Comparison of ENCODE assay signal across 1 cellular context in the genomic region with DNA sequence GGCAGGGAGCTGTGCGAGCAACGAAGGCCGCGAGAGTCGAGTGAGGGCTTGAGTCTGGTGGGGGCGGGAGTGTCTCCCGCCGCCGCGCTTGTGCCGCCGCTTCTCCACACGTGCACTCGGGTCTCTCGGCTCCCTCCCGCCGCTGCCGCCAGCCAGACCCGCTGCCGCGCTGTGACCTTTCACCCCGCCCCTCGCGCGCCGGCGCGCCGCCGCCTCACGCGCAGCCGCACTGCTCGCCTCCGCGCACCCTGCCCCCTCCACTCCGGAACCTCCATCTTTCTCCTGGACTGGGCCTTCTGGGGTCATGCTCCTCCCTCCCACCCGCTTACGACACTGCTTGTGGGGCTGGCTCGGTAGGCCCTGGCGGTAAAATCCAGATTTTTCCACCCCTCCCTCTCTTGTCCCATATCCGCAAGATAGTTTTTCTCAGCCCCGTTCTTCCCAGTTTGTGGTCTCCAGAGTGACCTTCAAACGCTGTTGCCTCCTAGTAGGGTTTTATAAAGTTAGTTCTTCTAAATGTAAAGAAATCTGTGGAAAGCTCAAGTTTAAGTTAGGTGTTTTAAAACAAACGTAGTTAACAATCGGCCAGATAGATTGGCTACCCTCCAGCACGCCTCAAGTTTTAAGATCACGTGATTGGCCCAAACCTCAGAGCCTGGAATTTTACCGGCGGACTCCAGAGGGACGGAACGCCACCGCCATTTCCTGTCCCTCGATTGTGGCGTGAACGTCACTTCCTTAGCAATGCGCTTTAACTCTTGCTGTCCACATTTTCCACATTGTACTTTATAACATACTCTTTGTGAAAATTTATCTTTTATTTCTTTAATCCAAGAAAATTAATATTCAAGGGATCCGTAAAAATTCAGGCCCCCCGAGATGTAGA.
TF ChIP-seq lines count a peak whose summit lies in the region.

A gene (minus strand): TSS at position 181 of the 886 bp plus-strand sequence. CDS start 300 bp downstream, outside the sequence.

TF ChIP-seq in H1, 55 proteins besides CTCF, POLR2A, EP300 and RAD21 (continues in another document):
- TF ChIP-seq NRF1 (IDR thresholded peaks at IDR 0.05; ENCODE audit: low read depth, low read length), result peak; percentile 81
- no peak for TF ChIP-seq SAP30 (IDR thresholded peaks at IDR 0.05; ENCODE audit: insufficient read depth, insufficient replicate concordance, low read length)
- TF ChIP-seq TAF1 (IDR thresholded peaks at IDR 0.05; ENCODE audit: low read depth, low read length), result peak; percentile 83
- TF ChIP-seq FOSL1 (IDR thresholded peaks at IDR 0.05; ENCODE audit: insufficient read depth, low read depth, low read length), result no peak; the same call in 1 of the 2 replicates
- no peak for TF ChIP-seq JUND (IDR thresholded peaks at IDR 0.05; ENCODE audit: low read length)
- no peak for TF ChIP-seq KDM5A (IDR thresholded peaks at IDR 0.05; ENCODE audit: low read length)
- peak; percentile 32; the same call in 1 of the 2 replicates for TF ChIP-seq CEBPB (IDR thresholded peaks at IDR 0.05; ENCODE audit: low read depth, low read length)
- TF ChIP-seq KDM1A (IDR thresholded peaks at IDR 0.05; ENCODE audit: borderline replicate concordance, low read length), result no peak
- peak; percentile 74 for TF ChIP-seq SP1 (IDR thresholded peaks at IDR 0.05; ENCODE audit: low read depth, low read length)
- peak; percentile 87 for TF ChIP-seq YY1 (IDR thresholded peaks at IDR 0.05; ENCODE audit: low read depth, low read length)
- TF ChIP-seq PHF8 (conservative IDR thresholded peaks at IDR 0.05; ENCODE audit: low read depth, low read length), result peak; percentile 94
- peak; percentile 88; the same call in 1 of the 2 replicates for TF ChIP-seq SP4 (IDR thresholded peaks at IDR 0.05; ENCODE audit: low read length)
- TF ChIP-seq, protein P1, sequence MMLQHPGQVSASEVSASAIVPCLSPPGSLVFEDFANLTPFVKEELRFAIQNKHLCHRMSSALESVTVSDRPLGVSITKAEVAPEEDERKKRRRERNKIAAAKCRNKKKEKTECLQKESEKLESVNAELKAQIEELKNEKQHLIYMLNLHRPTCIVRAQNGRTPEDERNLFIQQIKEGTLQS (IDR thresholded peaks at IDR 0.05; ENCODE audit: insufficient read depth, low read depth, low read length), result 0 out of 2 replicates have a peak, but pooled peaks have one; percentile 32
- no peak for TF ChIP-seq HDAC6 (IDR thresholded peaks at IDR 0.05; ENCODE audit: low read depth, low read length)
- TF ChIP-seq GTF2F1 (IDR thresholded peaks at IDR 0.05; ENCODE audit: borderline replicate concordance, low read depth, low read length), result no peak
- TF ChIP-seq SIN3A (conservative IDR thresholded peaks at IDR 0.05 in 1 of 2, IDR thresholded peaks at IDR 0.05 in 1 of 2; ENCODE audit: low read depth in 1 of 2, low read length in 2 of 2), result peak in 1 of 2 experiments; percentile 82; a peak in 1 of 4 replicates
- no peak for TF ChIP-seq SIX5 (IDR thresholded peaks at IDR 0.05; ENCODE audit: low read depth, low read length)
- TF ChIP-seq, protein P2, sequence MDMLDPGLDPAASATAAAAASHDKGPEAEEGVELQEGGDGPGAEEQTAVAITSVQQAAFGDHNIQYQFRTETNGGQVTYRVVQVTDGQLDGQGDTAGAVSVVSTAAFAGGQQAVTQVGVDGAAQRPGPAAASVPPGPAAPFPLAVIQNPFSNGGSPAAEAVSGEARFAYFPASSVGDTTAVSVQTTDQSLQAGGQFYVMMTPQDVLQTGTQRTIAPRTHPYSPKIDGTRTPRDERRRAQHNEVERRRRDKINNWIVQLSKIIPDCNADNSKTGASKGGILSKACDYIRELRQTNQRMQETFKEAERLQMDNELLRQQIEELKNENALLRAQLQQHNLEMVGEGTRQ (IDR thresholded peaks at IDR 0.05; ENCODE audit: low read length), result peak; percentile 82
- peak; percentile 87 for TF ChIP-seq CREB1 (IDR thresholded peaks at IDR 0.05)
- no peak for TF ChIP-seq ZNF274 (IDR thresholded peaks at IDR 0.05; ENCODE audit: borderline replicate concordance, extremely low read depth, low read length)
- TF ChIP-seq CBX8 (IDR thresholded peaks at IDR 0.05; ENCODE audit: borderline replicate concordance, low read depth, low read length), result no peak
- peak; percentile 78 for TF ChIP-seq TBP (IDR thresholded peaks at IDR 0.05; ENCODE audit: low read depth, low read length)
- no peak for TF ChIP-seq CTBP2 (IDR thresholded peaks at IDR 0.05; ENCODE audit: borderline replicate concordance, insufficient read depth, insufficient read length, low read length)
- no peak for TF ChIP-seq CBX5 (IDR thresholded peaks at IDR 0.05; ENCODE audit: low read depth, low read length)
- TF ChIP-seq CHD1 (IDR thresholded peaks at IDR 0.05; ENCODE audit: low read depth, low read length), result peak; percentile 68; the same call in 1 of the 2 replicates
- TF ChIP-seq HDAC2 (IDR thresholded peaks at IDR 0.05; ENCODE audit: borderline replicate concordance in 1 of 2, low read depth in 2 of 2, low read length in 2 of 2), result 0 out of 4 replicates have a peak, but pooled peaks of 1 of the 2 experiments have one; percentile 65
- no peak for TF ChIP-seq RFX5 (IDR thresholded peaks at IDR 0.05; ENCODE audit: borderline replicate concordance, low read depth, low read length)
- TF ChIP-seq SRF (IDR thresholded peaks at IDR 0.05; ENCODE audit: low read depth, low read length), result no peak
- TF ChIP-seq SP2 (IDR thresholded peaks at IDR 0.05; ENCODE audit: low read length), result no peak
- TF ChIP-seq, protein P3, sequence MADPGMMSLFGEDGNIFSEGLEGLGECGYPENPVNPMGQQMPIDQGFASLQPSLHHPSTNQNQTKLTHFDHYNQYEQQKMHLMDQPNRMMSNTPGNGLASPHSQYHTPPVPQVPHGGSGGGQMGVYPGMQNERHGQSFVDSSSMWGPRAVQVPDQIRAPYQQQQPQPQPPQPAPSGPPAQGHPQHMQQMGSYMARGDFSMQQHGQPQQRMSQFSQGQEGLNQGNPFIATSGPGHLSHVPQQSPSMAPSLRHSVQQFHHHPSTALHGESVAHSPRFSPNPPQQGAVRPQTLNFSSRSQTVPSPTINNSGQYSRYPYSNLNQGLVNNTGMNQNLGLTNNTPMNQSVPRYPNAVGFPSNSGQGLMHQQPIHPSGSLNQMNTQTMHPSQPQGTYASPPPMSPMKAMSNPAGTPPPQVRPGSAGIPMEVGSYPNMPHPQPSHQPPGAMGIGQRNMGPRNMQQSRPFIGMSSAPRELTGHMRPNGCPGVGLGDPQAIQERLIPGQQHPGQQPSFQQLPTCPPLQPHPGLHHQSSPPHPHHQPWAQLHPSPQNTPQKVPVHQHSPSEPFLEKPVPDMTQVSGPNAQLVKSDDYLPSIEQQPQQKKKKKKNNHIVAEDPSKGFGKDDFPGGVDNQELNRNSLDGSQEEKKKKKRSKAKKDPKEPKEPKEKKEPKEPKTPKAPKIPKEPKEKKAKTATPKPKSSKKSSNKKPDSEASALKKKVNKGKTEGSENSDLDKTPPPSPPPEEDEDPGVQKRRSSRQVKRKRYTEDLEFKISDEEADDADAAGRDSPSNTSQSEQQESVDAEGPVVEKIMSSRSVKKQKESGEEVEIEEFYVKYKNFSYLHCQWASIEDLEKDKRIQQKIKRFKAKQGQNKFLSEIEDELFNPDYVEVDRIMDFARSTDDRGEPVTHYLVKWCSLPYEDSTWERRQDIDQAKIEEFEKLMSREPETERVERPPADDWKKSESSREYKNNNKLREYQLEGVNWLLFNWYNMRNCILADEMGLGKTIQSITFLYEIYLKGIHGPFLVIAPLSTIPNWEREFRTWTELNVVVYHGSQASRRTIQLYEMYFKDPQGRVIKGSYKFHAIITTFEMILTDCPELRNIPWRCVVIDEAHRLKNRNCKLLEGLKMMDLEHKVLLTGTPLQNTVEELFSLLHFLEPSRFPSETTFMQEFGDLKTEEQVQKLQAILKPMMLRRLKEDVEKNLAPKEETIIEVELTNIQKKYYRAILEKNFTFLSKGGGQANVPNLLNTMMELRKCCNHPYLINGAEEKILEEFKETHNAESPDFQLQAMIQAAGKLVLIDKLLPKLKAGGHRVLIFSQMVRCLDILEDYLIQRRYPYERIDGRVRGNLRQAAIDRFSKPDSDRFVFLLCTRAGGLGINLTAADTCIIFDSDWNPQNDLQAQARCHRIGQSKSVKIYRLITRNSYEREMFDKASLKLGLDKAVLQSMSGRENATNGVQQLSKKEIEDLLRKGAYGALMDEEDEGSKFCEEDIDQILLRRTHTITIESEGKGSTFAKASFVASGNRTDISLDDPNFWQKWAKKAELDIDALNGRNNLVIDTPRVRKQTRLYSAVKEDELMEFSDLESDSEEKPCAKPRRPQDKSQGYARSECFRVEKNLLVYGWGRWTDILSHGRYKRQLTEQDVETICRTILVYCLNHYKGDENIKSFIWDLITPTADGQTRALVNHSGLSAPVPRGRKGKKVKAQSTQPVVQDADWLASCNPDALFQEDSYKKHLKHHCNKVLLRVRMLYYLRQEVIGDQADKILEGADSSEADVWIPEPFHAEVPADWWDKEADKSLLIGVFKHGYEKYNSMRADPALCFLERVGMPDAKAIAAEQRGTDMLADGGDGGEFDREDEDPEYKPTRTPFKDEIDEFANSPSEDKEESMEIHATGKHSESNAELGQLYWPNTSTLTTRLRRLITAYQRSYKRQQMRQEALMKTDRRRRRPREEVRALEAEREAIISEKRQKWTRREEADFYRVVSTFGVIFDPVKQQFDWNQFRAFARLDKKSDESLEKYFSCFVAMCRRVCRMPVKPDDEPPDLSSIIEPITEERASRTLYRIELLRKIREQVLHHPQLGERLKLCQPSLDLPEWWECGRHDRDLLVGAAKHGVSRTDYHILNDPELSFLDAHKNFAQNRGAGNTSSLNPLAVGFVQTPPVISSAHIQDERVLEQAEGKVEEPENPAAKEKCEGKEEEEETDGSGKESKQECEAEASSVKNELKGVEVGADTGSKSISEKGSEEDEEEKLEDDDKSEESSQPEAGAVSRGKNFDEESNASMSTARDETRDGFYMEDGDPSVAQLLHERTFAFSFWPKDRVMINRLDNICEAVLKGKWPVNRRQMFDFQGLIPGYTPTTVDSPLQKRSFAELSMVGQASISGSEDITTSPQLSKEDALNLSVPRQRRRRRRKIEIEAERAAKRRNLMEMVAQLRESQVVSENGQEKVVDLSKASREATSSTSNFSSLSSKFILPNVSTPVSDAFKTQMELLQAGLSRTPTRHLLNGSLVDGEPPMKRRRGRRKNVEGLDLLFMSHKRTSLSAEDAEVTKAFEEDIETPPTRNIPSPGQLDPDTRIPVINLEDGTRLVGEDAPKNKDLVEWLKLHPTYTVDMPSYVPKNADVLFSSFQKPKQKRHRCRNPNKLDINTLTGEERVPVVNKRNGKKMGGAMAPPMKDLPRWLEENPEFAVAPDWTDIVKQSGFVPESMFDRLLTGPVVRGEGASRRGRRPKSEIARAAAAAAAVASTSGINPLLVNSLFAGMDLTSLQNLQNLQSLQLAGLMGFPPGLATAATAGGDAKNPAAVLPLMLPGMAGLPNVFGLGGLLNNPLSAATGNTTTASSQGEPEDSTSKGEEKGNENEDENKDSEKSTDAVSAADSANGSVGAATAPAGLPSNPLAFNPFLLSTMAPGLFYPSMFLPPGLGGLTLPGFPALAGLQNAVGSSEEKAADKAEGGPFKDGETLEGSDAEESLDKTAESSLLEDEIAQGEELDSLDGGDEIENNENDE (IDR thresholded peaks at IDR 0.05; ENCODE audit: insufficient replicate concordance, low read length), result no peak
- peak; percentile 98 for TF ChIP-seq RBBP5 (IDR thresholded peaks at IDR 0.05; ENCODE audit: borderline replicate concordance, low read depth, low read length)
- TF ChIP-seq, protein P4, sequence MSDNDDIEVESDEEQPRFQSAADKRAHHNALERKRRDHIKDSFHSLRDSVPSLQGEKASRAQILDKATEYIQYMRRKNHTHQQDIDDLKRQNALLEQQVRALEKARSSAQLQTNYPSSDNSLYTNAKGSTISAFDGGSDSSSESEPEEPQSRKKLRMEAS (IDR thresholded peaks at IDR 0.05), result peak; percentile 92
- TF ChIP-seq SUZ12 (IDR thresholded peaks at IDR 0.05; ENCODE audit: low read length), result no peak
- TF ChIP-seq NANOG (IDR thresholded peaks at IDR 0.05; ENCODE audit: insufficient read depth, low read depth, low read length, poor library complexity, severe bottlenecking), result no peak
- TF ChIP-seq EZH2 (IDR thresholded peaks at IDR 0.05; ENCODE audit: low read depth, low read length, severe bottlenecking), result no peak
- no peak for TF ChIP-seq EGR1 (IDR thresholded peaks at IDR 0.05; ENCODE audit: borderline replicate concordance, low read depth, low read length)
- peak; percentile 95 for TF ChIP-seq GABPA (IDR thresholded peaks at IDR 0.05; ENCODE audit: borderline replicate concordance, insufficient read depth, low read length)
- TF ChIP-seq ASH2L (IDR thresholded peaks at IDR 0.05; ENCODE audit: low read length), result no peak
- TF ChIP-seq BRCA1 (IDR thresholded peaks at IDR 0.05; ENCODE audit: low read depth, low read length), result no peak; the same call in 1 of the 2 replicates
- TF ChIP-seq POLR2AphosphoS5 (IDR thresholded peaks at IDR 0.05; ENCODE audit: low read depth, low read length), result peak; percentile 91
- no peak for TF ChIP-seq BCL11A (IDR thresholded peaks at IDR 0.05; ENCODE audit: low read depth in 2 of 2, low read length in 2 of 2)
- TF ChIP-seq, protein P5, sequence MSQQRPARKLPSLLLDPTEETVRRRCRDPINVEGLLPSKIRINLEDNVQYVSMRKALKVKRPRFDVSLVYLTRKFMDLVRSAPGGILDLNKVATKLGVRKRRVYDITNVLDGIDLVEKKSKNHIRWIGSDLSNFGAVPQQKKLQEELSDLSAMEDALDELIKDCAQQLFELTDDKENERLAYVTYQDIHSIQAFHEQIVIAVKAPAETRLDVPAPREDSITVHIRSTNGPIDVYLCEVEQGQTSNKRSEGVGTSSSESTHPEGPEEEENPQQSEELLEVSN (IDR thresholded peaks at IDR 0.05), result peak; percentile 82
- peak; percentile 58; the same call in 1 of the 2 replicates for TF ChIP-seq CHD2 (IDR thresholded peaks at IDR 0.05; ENCODE audit: low read length)
- TF ChIP-seq TCF12 (IDR thresholded peaks at IDR 0.05; ENCODE audit: low read depth, low read length), result no peak
- TF ChIP-seq KDM4A (IDR thresholded peaks at IDR 0.05; ENCODE audit: low read depth, low read length, severe bottlenecking), result peak; percentile 83
- TF ChIP-seq, protein P6, sequence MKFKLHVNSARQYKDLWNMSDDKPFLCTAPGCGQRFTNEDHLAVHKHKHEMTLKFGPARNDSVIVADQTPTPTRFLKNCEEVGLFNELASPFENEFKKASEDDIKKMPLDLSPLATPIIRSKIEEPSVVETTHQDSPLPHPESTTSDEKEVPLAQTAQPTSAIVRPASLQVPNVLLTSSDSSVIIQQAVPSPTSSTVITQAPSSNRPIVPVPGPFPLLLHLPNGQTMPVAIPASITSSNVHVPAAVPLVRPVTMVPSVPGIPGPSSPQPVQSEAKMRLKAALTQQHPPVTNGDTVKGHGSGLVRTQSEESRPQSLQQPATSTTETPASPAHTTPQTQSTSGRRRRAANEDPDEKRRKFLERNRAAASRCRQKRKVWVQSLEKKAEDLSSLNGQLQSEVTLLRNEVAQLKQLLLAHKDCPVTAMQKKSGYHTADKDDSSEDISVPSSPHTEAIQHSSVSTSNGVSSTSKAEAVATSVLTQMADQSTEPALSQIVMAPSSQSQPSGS (IDR thresholded peaks at IDR 0.05; ENCODE audit: low read length), result peak; percentile 58; the same call in 1 of the 2 replicates
- no peak for TF ChIP-seq MAFK (IDR thresholded peaks at IDR 0.05; ENCODE audit: low read depth, low read length)
- TF ChIP-seq TAF7 (optimal IDR thresholded peaks at IDR 0.05; ENCODE audit: borderline replicate concordance, low read depth, low read length), result peak; percentile 55
- TF ChIP-seq RXRA (IDR thresholded peaks at IDR 0.05; ENCODE audit: insufficient read depth, low read depth, low read length), result no peak
- no peak for TF ChIP-seq RNF2 (IDR thresholded peaks at IDR 0.05; ENCODE audit: borderline replicate concordance, low read depth, low read length, missing control alignments, poor library complexity, severe bottlenecking)
- no peak for TF ChIP-seq SIRT6 (IDR thresholded peaks at IDR 0.05; ENCODE audit: low read length)
- TF ChIP-seq TEAD4 (IDR thresholded peaks at IDR 0.05; ENCODE audit: low read depth, low read length), result peak; percentile 94
